In the genomic region with DNA sequence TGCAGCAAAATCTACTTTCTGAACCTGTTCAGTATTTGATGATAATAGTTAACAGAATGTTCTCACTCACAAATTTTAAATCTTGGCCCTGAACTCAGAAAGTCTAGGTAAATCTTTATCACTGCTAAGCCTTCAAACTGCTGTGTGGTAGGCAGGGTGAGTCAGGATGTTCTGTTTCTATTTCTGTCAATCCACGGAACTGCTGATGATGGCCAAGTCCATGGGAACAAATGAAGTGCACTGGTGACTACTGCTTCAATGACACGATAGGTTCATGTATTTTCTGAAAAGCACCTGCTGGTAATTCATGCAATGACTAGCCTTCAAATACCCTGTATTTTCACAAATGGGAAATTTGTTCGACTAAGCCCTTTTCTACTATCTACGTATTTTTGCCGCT, we compare ENCODE assay signal across 11 cellular contexts. TPM values are rescaled to one million over a fixed set of nuclear protein-coding genes. Genes with fewer than 3 reads are reported as not detected.
DNase-seq lines count a peak whose midpoint lies in the region; ATAC-seq, FAIRE-seq and TF ChIP-seq lines count a peak whose summit lies in the region.
"Had no signal": no experiment of that assay in that cellular context is flagged by ENCODE, and none has a peak within 500 bp of the region (broad histone marks: within the 10 kb centered on the region; RNA-seq: fewer than 3 reads in every experiment).

No MANE protein-coding gene starts in this region.

- no CpG with 5 or more reads among the region's 5 CpGs for WGBS in trophoblast cell (ENCODE audit: extremely low coverage, insufficient coverage, insufficient read length)

- no peak overlapping the region for H2BK120ac ChIP-seq in trophoblast cell (ENCODE audit: insufficient read depth, low read length, poor library complexity)

- intact Hi-C loops in activated CD4-positive, alpha-beta T cell treated with anti-CD3 and anti-CD28 coated beads, Interleukin-2, amount 10 ng/mL, durations not matched to agents 24 days and 14 days (cut with micrococcal nuclease): no loop called here

- no peaks in the 10 kb centered on the region for H3K27me3 Mint-ChIP-seq in activated CD4-positive, alpha-beta T cell treated with anti-CD3 and anti-CD28 coated beads, Interleukin-2, amount 10 ng/mL, durations not matched to agents 24 days and 14 days
- H3K27me3 Mint-ChIP-seq: B cell; effector memory CD8-positive, alpha-beta T cell had no signal

- no peaks in the 10 kb centered on the region for H3K27me3 ChIP-seq in bronchial epithelial cell (ENCODE audit: control insufficient read depth, insufficient read depth, low read length)
- H3K27me3 ChIP-seq in trophoblast cell (ENCODE audit: insufficient read depth, low read length): no peaks in the 10 kb centered on the region

- TF ChIP-seq CTCF in NB4 (IDR thresholded peaks at IDR 0.05; ENCODE audit: low read depth, low read length) (no peak), bronchial epithelial cell (IDR thresholded peaks at IDR 0.05; ENCODE audit: insufficient read depth, low read length, severe bottlenecking) (no peak)

- no peak overlapping the region for H3K4ac ChIP-seq in trophoblast cell (ENCODE audit: low read depth, low read length)

- no peak overlapping the region for H2AFZ ChIP-seq in trophoblast cell (ENCODE audit: insufficient read depth, low read length, poor library complexity)

- no peak overlapping the region for H3K14ac ChIP-seq in trophoblast cell (ENCODE audit: low read length)

- no peak overlapping the region for H2BK5ac ChIP-seq in trophoblast cell (ENCODE audit: low read depth, low read length, poor library complexity)

- DNase-seq in activated CD4-positive, alpha-beta T cell treated with anti-CD3 and anti-CD28 coated beads, Interleukin-2, amount 10 ng/mL, durations not matched to agents 24 days and 14 days: no peak
- DNase-seq in activated CD4-positive, alpha-beta T cell treated with anti-CD3 and anti-CD28 coated beads, Interleukin-2, amount 50 U/mL, for 4 hours: no peak
- peak; percentile 50 for DNase-seq in NB4 (ENCODE audit: low read depth)
- DNase-seq in bronchial epithelial cell (ENCODE audit: low read depth): peak; percentile 94
- peak; percentile 15 to 34 for DNase-seq in trophoblast cell
- DNase-seq in DMS79 treated with DMSO at 0.1 percent for 48 hours (lab: John Stamatoyannopoulos, UW): no peak
- DNase-seq: effector memory CD8-positive, alpha-beta T cell had no signal

- H3K4me1 ChIP-seq in trophoblast cell (ENCODE audit: control insufficient read depth in 1 of 2, insufficient read depth in 2 of 2, low read length in 2 of 2): no peaks in the 10 kb centered on the region

- H3K79me2 ChIP-seq in trophoblast cell (ENCODE audit: control insufficient read depth, insufficient read depth, low read length, poor library complexity): no peaks in the 10 kb centered on the region

- H3K18ac ChIP-seq in trophoblast cell (ENCODE audit: low read length): no peak overlapping the region

- no peaks in the 10 kb centered on the region for H3K9me3 ChIP-seq in trophoblast cell (ENCODE audit: insufficient read depth, low read depth, low read length)

- no peak overlapping the region for H3K4me2 ChIP-seq in trophoblast cell (ENCODE audit: low read length)

- H3K36me3 ChIP-seq in bronchial epithelial cell (ENCODE audit: control insufficient read depth, insufficient read depth, low read length) (peaks cover 2% of the 10 kb centered on the region), trophoblast cell (ENCODE audit: control insufficient read depth in 1 of 2, insufficient read depth in 2 of 2, low read length in 2 of 2) (peaks cover 3 to 4% of the 10 kb centered on the region in 2 experiments)

- no peak overlapping the region for H4K8ac ChIP-seq in trophoblast cell (ENCODE audit: low read depth, low read length)

- H3K27ac Mint-ChIP-seq in activated CD4-positive, alpha-beta T cell treated with anti-CD3 and anti-CD28 coated beads, Interleukin-2, amount 10 ng/mL, durations not matched to agents 24 days and 14 days: peak overlapping the region; percentile 82
- H3K27ac Mint-ChIP-seq: B cell; effector memory CD8-positive, alpha-beta T cell had no signal

- peaks cover 15% of the 10 kb centered on the region for H3K36me3 Mint-ChIP-seq in activated CD4-positive, alpha-beta T cell treated with anti-CD3 and anti-CD28 coated beads, Interleukin-2, amount 10 ng/mL, durations not matched to agents 24 days and 14 days (ENCODE audit: low read depth)

- no peak overlapping the region for H3K9ac ChIP-seq in trophoblast cell (ENCODE audit: low read length)

- no peaks in the 10 kb centered on the region for H3K79me1 ChIP-seq in trophoblast cell (ENCODE audit: low read length)

- peaks cover 15% of the 10 kb centered on the region for H3K4me1 Mint-ChIP-seq in activated CD4-positive, alpha-beta T cell treated with anti-CD3 and anti-CD28 coated beads, Interleukin-2, amount 10 ng/mL, durations not matched to agents 24 days and 14 days

- H3K27ac ChIP-seq in trophoblast cell (ENCODE audit: low read depth, low read length): no peak overlapping the region

- no peaks in the 10 kb centered on the region for H3K9me3 Mint-ChIP-seq in activated CD4-positive, alpha-beta T cell treated with anti-CD3 and anti-CD28 coated beads, Interleukin-2, amount 10 ng/mL, durations not matched to agents 24 days and 14 days
- H3K9me3 Mint-ChIP-seq: effector memory CD8-positive, alpha-beta T cell had no signal

- ATAC-seq in HG03108 (IDR thresholded peaks at IDR 0.05; ENCODE audit: unreplicated experiment) (no peak), GM19395 (IDR thresholded peaks at IDR 0.05; ENCODE audit: unreplicated experiment) (no peak)
- ATAC-seq: effector memory CD8-positive, alpha-beta T cell had no signal

- no peak overlapping the region for H4K12ac ChIP-seq in trophoblast cell (ENCODE audit: low read depth, low read length)

- H3K23ac ChIP-seq in trophoblast cell (ENCODE audit: low read length): no peak overlapping the region

- no peak overlapping the region for H2AK5ac ChIP-seq in trophoblast cell (ENCODE audit: low read length)

- H3K4me3 Mint-ChIP-seq in activated CD4-positive, alpha-beta T cell treated with anti-CD3 and anti-CD28 coated beads, Interleukin-2, amount 10 ng/mL, durations not matched to agents 24 days and 14 days: peak overlapping the region; percentile 3
- H3K4me3 Mint-ChIP-seq: B cell; effector memory CD8-positive, alpha-beta T cell had no signal

- no peak overlapping the region for H3K4me3 ChIP-seq in NB4 (ENCODE audit: low read depth, low read length)
- no peak overlapping the region for H3K4me3 ChIP-seq in bronchial epithelial cell (ENCODE audit: low read depth, low read length)
- no peak overlapping the region for H3K4me3 ChIP-seq in trophoblast cell (ENCODE audit: low read depth, low read length)

- no peak overlapping the region for H4K91ac ChIP-seq in trophoblast cell (ENCODE audit: low read depth, low read length)

- no peak for FAIRE-seq in bronchial epithelial cell (lab: Jason Lieb, UNC)
- FAIRE-seq: GM18507 had no signal

- no peak overlapping the region for H2BK12ac ChIP-seq in trophoblast cell (ENCODE audit: low read length)

- no peak for TF ChIP-seq POLR2A in NB4 (IDR thresholded peaks at IDR 0.05; ENCODE audit: extremely low read depth, insufficient read length)

RNA-seq across cellular contexts. Expression of gene NIFK, which starts 14.2 kb away (rescaled TPM):
- total RNA-seq in activated CD4-positive, alpha-beta T cell treated with anti-CD3 and anti-CD28 coated beads, Interleukin-2, amount 10 ng/mL, durations not matched to agents 24 days and 14 days: 164 and 177 TPM in 2 replicates
- 65.0 and 66.6 TPM in 2 replicates for total RNA-seq in bronchial epithelial cell
- polyA plus RNA-seq in trophoblast cell (2013): 64.3 and 68.6 TPM in 2 replicates

RNA-seq across cellular contexts. Expression of gene TSN, which starts 33.0 kb away (rescaled TPM):
- 72.6 and 76.5 TPM in 2 replicates for total RNA-seq in activated CD4-positive, alpha-beta T cell treated with anti-CD3 and anti-CD28 coated beads, Interleukin-2, amount 10 ng/mL, durations not matched to agents 24 days and 14 days
- 46.1 and 49.5 TPM in 2 replicates for total RNA-seq in bronchial epithelial cell
- 30.8 and 32.6 TPM in 2 replicates for polyA plus RNA-seq in trophoblast cell (2013)

Comparison
In these comparisons a context has a peak if more than half of its experiments do, and no peak if none do; other contexts are left out.
1. DNase-seq: peak in NB4 (single experiment), bronchial epithelial cell (single experiment) and trophoblast cell (2 of 2); none in activated CD4-positive, alpha-beta T cell treated with anti-CD3 and anti-CD28 coated beads, Interleukin-2, amount 10 ng/mL, durations not matched to agents 24 days and 14 days (single experiment), activated CD4-positive, alpha-beta T cell treated with anti-CD3 and anti-CD28 coated beads, Interleukin-2, amount 50 U/mL, for 4 hours (0 of 2) and DMS79 treated with DMSO at 0.1 percent for 48 hours (single experiment).